In genomic region chrX:40383969-40384368, GRCh38 we compare ENCODE assay signal across 28 cellular contexts.
DNase-seq lines count a peak whose midpoint lies in the region; ATAC-seq, FAIRE-seq and TF ChIP-seq lines count a peak whose summit lies in the region.
"Had no signal": no experiment of that assay in that cellular context is flagged by ENCODE, and none has a peak within 500 bp of the region (broad histone marks: within the 10 kb centered on the region; RNA-seq: fewer than 3 reads in every experiment).

No MANE protein-coding gene starts in this region.

- TF ChIP-seq CTCF in neutrophil (IDR thresholded peaks at IDR 0.05) = no peak

- no peaks in the 10 kb centered on the region for H3K4me1 Mint-ChIP-seq in activated CD4-positive, alpha-beta T cell treated with anti-CD3 and anti-CD28 coated beads for 36 hours
- H3K4me1 Mint-ChIP-seq: activated naive CD4-positive, alpha-beta T cell treated with anti-CD3 and anti-CD28 coated beads, Interleukin-2, amount 50 U/mL, for 24 hours had no signal

- peak; percentile 7 for DNase-seq in activated CD4-positive, alpha-beta T cell treated with anti-CD3 and anti-CD28 coated beads for 36 hours
- no peak for DNase-seq in activated CD4-positive, alpha-beta T cell treated with anti-CD3 and anti-CD28 coated beads, Interleukin-2, amount 50 U/mL, for 48 hours
- no peak for DNase-seq in GM19239 (ENCODE audit: insufficient read length, low spot score)
- peak; percentile 50 for DNase-seq in RCC 7860 (ENCODE audit: low spot score)
- DNase-seq in HPDE6-E6E7 (ENCODE audit: extremely low spot score) = no peak
- no peak for DNase-seq in NCI-H1436 treated with DMSO at 0.1 percent for 48 hours (lab: John Stamatoyannopoulos, UW)
- DNase-seq in H7 = no peak
- DNase-seq: activated CD4-positive, alpha-beta T cell treated with anti-CD3 and anti-CD28 coated beads for 4 hours; C1 segment of cervical spinal cord; cortex of kidney; IMR-90; NCI-H146; NCI-H2171; NCI-H526 treated with DMSO at 0.1 percent for 48 hours; pancreas; right cardiac atrium; stimulated activated CD4-positive, alpha-beta T cell treated with anti-CD3 and anti-CD28 coated beads, Interleukin-12 subunit alpha, Interleukin-12 subunit beta, amount 100 ng/mL, for 4 hours; stimulated activated CD4-positive, alpha-beta T cell treated with anti-CD3 and anti-CD28 coated beads, Interleukin-4, amount 100 ng/mL, for 24 hours; stimulated activated naive CD4-positive, alpha-beta T cell had no signal

- peak; percentile 91 for FAIRE-seq in GM19239 (lab: Jason Lieb, UNC)
- peak; percentile 89 for FAIRE-seq in RCC 7860 (lab: Jason Lieb, UNC)
- FAIRE-seq: pancreas had no signal

- no peaks in the 10 kb centered on the region for H3K27me3 Mint-ChIP-seq in activated CD4-positive, alpha-beta T cell treated with anti-CD3 and anti-CD28 coated beads for 36 hours
- H3K27me3 Mint-ChIP-seq: activated naive CD4-positive, alpha-beta T cell treated with anti-CD3 and anti-CD28 coated beads, Interleukin-2, amount 50 U/mL, for 24 hours had no signal

- intact Hi-C loops in activated CD4-positive, alpha-beta T cell treated with anti-CD3 and anti-CD28 coated beads for 36 hours (cut with DNase I, micrococcal nuclease) = no loop called here

- POLR2A ChIA-PET in activated CD4-positive, alpha-beta T cell treated with anti-CD3 and anti-CD28 coated beads for 36 hours (lab: Charles Lee) = no interaction called here

- H3K4me3 ChIP-seq in neutrophil (ENCODE audit: low read depth in 1 of 2, low read length in 1 of 2) (no peak overlapping the region), H7 (ENCODE audit: insufficient read depth, low read depth, low read length) (no peak overlapping the region)
- H3K4me3 ChIP-seq: cardiac muscle cell, HAP-1, pancreas, SK-N-MC, thoracic aorta had no signal

- peaks cover 57% of the 10 kb centered on the region in 2 experiments for H3K4me1 ChIP-seq in neutrophil (ENCODE audit: control insufficient read depth in 1 of 2, insufficient read depth in 1 of 2, low read depth in 1 of 2, low read length in 1 of 2)
- H3K4me1 ChIP-seq: HAP-1, pancreas had no signal

- H3K9me3 Mint-ChIP-seq in activated CD4-positive, alpha-beta T cell treated with anti-CD3 and anti-CD28 coated beads for 36 hours (ENCODE audit: low read depth) = no peaks in the 10 kb centered on the region
- H3K9me3 Mint-ChIP-seq: activated naive CD4-positive, alpha-beta T cell treated with anti-CD3 and anti-CD28 coated beads, Interleukin-2, amount 50 U/mL, for 24 hours; natural killer cell treated with Interleukin-12 subunit alpha and Interleukin-12 subunit beta and Interleukin-15 and Interleukin-18, amount 100 ng/mL, for 72 hours; T-helper 1 cell treated with Interleukin-12 subunit alpha and Interleukin-12 subunit beta and Interleukin-4 antibody, amounts not matched to agents 30 μg/mL and 1 μg/mL, for 36 hours had no signal

- H3K36me3 Mint-ChIP-seq in activated CD4-positive, alpha-beta T cell treated with anti-CD3 and anti-CD28 coated beads for 36 hours (ENCODE audit: low read depth) = no peaks in the 10 kb centered on the region
- H3K36me3 Mint-ChIP-seq: activated naive CD4-positive, alpha-beta T cell treated with anti-CD3 and anti-CD28 coated beads, Interleukin-2, amount 50 U/mL, for 24 hours; natural killer cell treated with Interleukin-12 subunit alpha and Interleukin-12 subunit beta and Interleukin-15 and Interleukin-18, amount 100 ng/mL, for 72 hours had no signal

- H3K27ac Mint-ChIP-seq in activated CD4-positive, alpha-beta T cell treated with anti-CD3 and anti-CD28 coated beads for 36 hours = no peak overlapping the region
- H3K27ac Mint-ChIP-seq: activated naive CD4-positive, alpha-beta T cell treated with anti-CD3 and anti-CD28 coated beads, Interleukin-2, amount 50 U/mL, for 24 hours; natural killer cell treated with Interleukin-12 subunit alpha and Interleukin-12 subunit beta and Interleukin-15 and Interleukin-18, amount 100 ng/mL, for 72 hours; T-helper 1 cell treated with Interleukin-12 subunit alpha and Interleukin-12 subunit beta and Interleukin-4 antibody, amounts not matched to agents 30 μg/mL and 1 μg/mL, for 36 hours had no signal

- no peaks in the 10 kb centered on the region for H3K27me3 ChIP-seq in neutrophil
- H3K27me3 ChIP-seq in H7 (ENCODE audit: control insufficient read depth, insufficient read depth, low read length) = no peaks in the 10 kb centered on the region
- H3K27me3 ChIP-seq: cardiac muscle cell had no signal

- ATAC-seq in activated CD4-positive, alpha-beta T cell treated with anti-CD3 and anti-CD28 coated beads for 36 hours = no peak
- ATAC-seq: natural killer cell treated with Interleukin-12 subunit alpha and Interleukin-12 subunit beta and Interleukin-15 and Interleukin-18, amount 100 ng/mL, for 72 hours; pancreas; right cardiac atrium had no signal

- H3K4me3 Mint-ChIP-seq in activated CD4-positive, alpha-beta T cell treated with anti-CD3 and anti-CD28 coated beads for 36 hours = no peak overlapping the region
- H3K4me3 Mint-ChIP-seq: activated naive CD4-positive, alpha-beta T cell treated with anti-CD3 and anti-CD28 coated beads, Interleukin-2, amount 50 U/mL, for 24 hours; natural killer cell treated with Interleukin-12 subunit alpha and Interleukin-12 subunit beta and Interleukin-15 and Interleukin-18, amount 100 ng/mL, for 72 hours; T-helper 1 cell treated with Interleukin-12 subunit alpha and Interleukin-12 subunit beta and Interleukin-4 antibody, amounts not matched to agents 30 μg/mL and 1 μg/mL, for 36 hours had no signal

- CTCF ChIA-PET in activated CD4-positive, alpha-beta T cell treated with anti-CD3 and anti-CD28 coated beads for 36 hours (lab: Charles Lee) = no interaction called here

- peak overlapping the region; percentile 84 for H3K27ac ChIP-seq in neutrophil
- H3K27ac ChIP-seq: cardiac muscle cell, pancreas, RWPE1, SK-N-MC, thoracic aorta had no signal

- H3K9me3 ChIP-seq in neutrophil = no peaks in the 10 kb centered on the region
- H3K9me3 ChIP-seq: HAP-1, pancreas, thoracic aorta had no signal

- H3K36me3 ChIP-seq in neutrophil (no peaks in the 10 kb centered on the region), H7 (replicated peaks; ENCODE audit: control insufficient read depth, insufficient read depth, low read length) (no peaks in the 10 kb centered on the region)
- H3K36me3 ChIP-seq: cardiac muscle cell, HAP-1, pancreas, thoracic aorta had no signal

Comparison
In these comparisons a context has a peak if more than half of its experiments do, and no peak if none do; other contexts are left out.
1. DNase-seq: peak in activated CD4-positive, alpha-beta T cell treated with anti-CD3 and anti-CD28 coated beads for 36 hours (single experiment) and RCC 7860 (single experiment); none in activated CD4-positive, alpha-beta T cell treated with anti-CD3 and anti-CD28 coated beads, Interleukin-2, amount 50 U/mL, for 48 hours (0 of 2), GM19239 (single experiment), HPDE6-E6E7 (single experiment), NCI-H1436 treated with DMSO at 0.1 percent for 48 hours (single experiment) and H7 (single experiment).